28 cellular contexts compared by ENCODE assay signal in genomic region chr5:88128813-88129212, GRCh38.
"Had no signal": no experiment of that assay in that cellular context is flagged by ENCODE, and none has a peak within 500 bp of the region (broad histone marks: within the 10 kb centered on the region; RNA-seq: fewer than 3 reads in every experiment).

No MANE protein-coding gene starts in this region.

- H3K27me3 ChIP-seq: neural progenitor cell, ovary, testis, uterus had no signal

- H3K9ac ChIP-seq: neural progenitor cell, parathyroid adenoma had no signal

- H3K9me3 ChIP-seq: ovary, suprapubic skin, testis, upper lobe of right lung, uterus had no signal

- DNase-seq: natural killer cell; occipital lobe; ovary; posterior cingulate gyrus; psoas muscle; right cardiac atrium; spleen; stimulated activated CD4-positive, alpha-beta T cell treated with anti-CD3 and anti-CD28 coated beads, Interleukin-12 subunit alpha, Interleukin-12 subunit beta, amount 100 ng/mL, for 4 hours; stimulated activated CD4-positive, alpha-beta T cell treated with anti-CD3 and anti-CD28 coated beads, Interleukin-1b, Interleukin-23, amount 100 ng/mL, for 48 hours; stimulated activated CD4-positive, alpha-beta T cell treated with anti-CD3 and anti-CD28 coated beads, Interleukin-4, amount 100 ng/mL, for 1 hour; stimulated activated CD4-positive, alpha-beta T cell treated with anti-CD3 and anti-CD28 coated beads, Interleukin-4, amount 100 ng/mL, for 4 hours; stimulated activated CD8-positive, alpha-beta memory T cell treated with anti-CD3 and anti-CD28 coated beads, Interleukin-4, amount 100 ng/mL, for 48 hours; stimulated activated naive CD4-positive, alpha-beta T cell; stimulated activated naive CD8-positive, alpha-beta T cell treated with anti-CD3 and anti-CD28 coated beads, Interleukin-15, amount 100 ng/mL, for 72 hours; stimulated activated naive CD8-positive, alpha-beta T cell treated with anti-CD3 and anti-CD28 coated beads, Interleukin-15, Interleukin-2, amounts not matched to agents 100 U/mL and 50 U/mL, for 24 hours; substantia nigra; testis; tibial artery; transverse colon; upper lobe of right lung; uterus had no signal

- H3K4me1 ChIP-seq: neural progenitor cell, parathyroid adenoma, psoas muscle, spleen, suprapubic skin, testis, tibial artery, transverse colon, upper lobe of right lung, uterus had no signal

- H3K4me3 ChIP-seq: neural progenitor cell, ovary, psoas muscle, skin epidermis, smooth muscle cell, spleen, suprapubic skin, testis, tibial artery, transverse colon, upper lobe of right lung, uterus had no signal

- H3K27ac ChIP-seq: neural progenitor cell, ovary, parathyroid adenoma, psoas muscle, skin epidermis, spleen, suprapubic skin, testis, tibial artery, transverse colon, upper lobe of right lung, uterus had no signal

- H3K36me3 ChIP-seq: neural progenitor cell, ovary, spleen, suprapubic skin, tibial artery, transverse colon, upper lobe of right lung, uterus had no signal

- ATAC-seq: natural killer cell; psoas muscle; right cardiac atrium; sciatic nerve; stimulated activated memory B cell treated with anti-CD40 and anti-IgM and Interleukin-4, amounts not matched to agents 10 μg/mL and 1 μg/mL and 100 μg/mL, for 72 hours; stimulated activated naive CD8-positive, alpha-beta T cell treated with anti-CD3 and anti-CD28 coated beads, Interleukin-15, amount 100 ng/mL, for 72 hours; stimulated activated naive CD8-positive, alpha-beta T cell treated with anti-CD3 and anti-CD28 coated beads, Interleukin-15, Interleukin-2, amounts not matched to agents 100 U/mL and 50 U/mL, for 24 hours; upper lobe of right lung had no signal
